Comparison of ENCODE assay signal across 8 cellular contexts in genomic region chr12:120439646-120440247, GRCh38. TPM values are rescaled to one million over a fixed set of nuclear protein-coding genes. Genes with fewer than 3 reads are reported as not detected.
DNase-seq lines count a peak whose midpoint lies in the region; ATAC-seq and TF ChIP-seq lines count a peak whose summit lies in the region.

No MANE protein-coding gene starts in this region.

- intact Hi-C loops in CD4-positive, alpha-beta memory T cell (cut with micrococcal nuclease) = loop anchor here (1.0 to 10.0 kb wide), 8 partner anchors 27 to 275 kb away; partner anchors contain the start of genes DYNLL1, POP5, RNF10 and RNU4-1
- intact Hi-C loops in OCI-LY7 (cut with micrococcal nuclease; ENCODE audit: unreplicated experiment) (loop anchor here (2.0 to 10.0 kb wide), 6 partner anchors 27 to 285 kb away; partner anchors contain the start of genes ACADS and DYNLL1), esophagus muscularis mucosa (cut with DNase I) (no loop called here)

- DNase-seq in CD4-positive, alpha-beta memory T cell = peak; percentile 67 to 85 (median 73)
- DNase-seq in HT1080 (ENCODE audit: low read depth) = peak; percentile 61
- DNase-seq in OCI-LY7 (ENCODE audit: low spot score) = peak; percentile 86
- peak; percentile 63 for DNase-seq in activated T-cell treated with anti-CD3 and anti-CD28 coated beads for 48 hours (ENCODE audit: low read depth)
- no peak for DNase-seq in esophagus muscularis mucosa (ENCODE audit: extremely low spot score)
- peak; percentile 12 for DNase-seq in stromal cell of bone marrow (ENCODE audit: low read depth)

- 24% methylated on average over 6 of the region's 6 CpGs for WGBS in esophagus muscularis mucosa

- H3K27me3 Mint-ChIP-seq in CD4-positive, alpha-beta memory T cell = no peaks in the 10 kb centered on the region

- TF ChIP-seq RAD21 in neural cell (conservative IDR thresholded peaks at IDR 0.05) = peak; percentile 51

- H3K27ac Mint-ChIP-seq in CD4-positive, alpha-beta memory T cell = peak overlapping the region in 5 of 7 donors; percentile 43 to 77 (median 72)

- H3F3A ChIP-seq in neural cell (ENCODE audit: insufficient read depth, low read length, poor library complexity, severe bottlenecking) = no peaks in the 10 kb centered on the region

- TF ChIP-seq EP300 in esophagus muscularis mucosa (IDR thresholded peaks at IDR 0.05) (no peak), neural cell (conservative IDR thresholded peaks at IDR 0.05; ENCODE audit: poor library complexity, severe bottlenecking) (no peak)

- peak overlapping the region in 7 of 8 donors; percentile 55 to 70 (median 63) for H3K4me3 Mint-ChIP-seq in CD4-positive, alpha-beta memory T cell

- H3K36me3 ChIP-seq in CD4-positive, alpha-beta memory T cell (ENCODE audit: insufficient read depth, low read length) = peaks cover 20% of the 10 kb centered on the region
- H3K36me3 ChIP-seq in OCI-LY7 (ENCODE audit: insufficient read depth, low read length) = peaks cover 53% of the 10 kb centered on the region
- H3K36me3 ChIP-seq in esophagus muscularis mucosa = peaks cover 5 to 51% (median 43%) of the 10 kb centered on the region in 4 donors
- H3K36me3 ChIP-seq in neural cell (ENCODE audit: insufficient read depth, low read length) = no peaks in the 10 kb centered on the region

- TF ChIP-seq POLR2A in esophagus muscularis mucosa (IDR thresholded peaks at IDR 0.05; ENCODE audit: low read depth) = no peak

- no peaks in the 10 kb centered on the region for H3K9me2 ChIP-seq in OCI-LY7 (ENCODE audit: insufficient read depth, low read length)
- H3K9me2 ChIP-seq in neural cell (ENCODE audit: insufficient read depth, low read length) = no peaks in the 10 kb centered on the region

- H3K79me2 ChIP-seq in OCI-LY7 (ENCODE audit: insufficient read depth, low read depth, low read length) (peaks cover 62% of the 10 kb centered on the region), neural cell (replicated peaks; ENCODE audit: insufficient read depth, low read length) (peaks cover 31% of the 10 kb centered on the region)

- H2AFZ ChIP-seq in OCI-LY7 (ENCODE audit: low read length) (no peak overlapping the region), neural cell (ENCODE audit: low read depth, low read length) (no peak overlapping the region)

- H4K20me1 ChIP-seq in OCI-LY7 (ENCODE audit: insufficient read depth, low read length) = peaks cover 11% of the 10 kb centered on the region
- H4K20me1 ChIP-seq in neural cell (ENCODE audit: insufficient read depth) = no peaks in the 10 kb centered on the region

- H3K36me3 Mint-ChIP-seq in CD4-positive, alpha-beta memory T cell = peaks cover 9 to 42% of the 10 kb centered on the region in 2 donors

- H3K4me1 Mint-ChIP-seq in CD4-positive, alpha-beta memory T cell = peaks cover 19 to 38% (median 28%) of the 10 kb centered on the region in 4 donors

- no peaks in the 10 kb centered on the region for H3K9me3 Mint-ChIP-seq in CD4-positive, alpha-beta memory T cell

- H3K9me3 ChIP-seq in CD4-positive, alpha-beta memory T cell (ENCODE audit: control insufficient read depth in 1 of 2, low read length in 2 of 2) = no peaks in the 10 kb centered on the region
- no peaks in the 10 kb centered on the region for H3K9me3 ChIP-seq in OCI-LY7 (ENCODE audit: low read length)
- H3K9me3 ChIP-seq in esophagus muscularis mucosa = no peaks in the 10 kb centered on the region
- no peaks in the 10 kb centered on the region for H3K9me3 ChIP-seq in neural cell (ENCODE audit: low read length)

- TF ChIP-seq CTCF in OCI-LY7 (conservative IDR thresholded peaks at IDR 0.05; ENCODE audit: low read length) (peak; percentile 88), esophagus muscularis mucosa (IDR thresholded peaks at IDR 0.05) (peak; percentile 21 to 66 (median 60)), neural cell (IDR thresholded peaks at IDR 0.05; ENCODE audit: poor library complexity, severe bottlenecking) (peak; percentile 62)

- CTCF ChIA-PET in CD4-positive, alpha-beta memory T cell (lab: Charles Lee; ENCODE audit: partially characterized antibody) = interaction anchor here (1.1 to 3.9 kb wide), 12 partner anchors 8 to 209 kb away, joined by 3 to 17 read pairs (median 8); partner anchors contain the start of genes DYNLL1 and SRSF9
- CTCF ChIA-PET in OCI-LY7 (lab: Charles Lee; ENCODE audit: unreplicated experiment) = no interaction called here

- no peak overlapping the region for H3K4me3 ChIP-seq in CD4-positive, alpha-beta memory T cell (ENCODE audit: low read length in 2 of 2)
- H3K4me3 ChIP-seq in OCI-LY7 (ENCODE audit: low read depth, low read length, poor library complexity, severe bottlenecking) = peak overlapping the region; percentile 91
- H3K4me3 ChIP-seq in esophagus muscularis mucosa = no peak overlapping the region
- peak overlapping the region; percentile 82 for H3K4me3 ChIP-seq in neural cell (ENCODE audit: low read length)

- peak overlapping the region; percentile 3 for H3K27ac ChIP-seq in CD4-positive, alpha-beta memory T cell (ENCODE audit: low read depth, low read length)
- H3K27ac ChIP-seq in OCI-LY7 (ENCODE audit: low read depth, low read length, poor library complexity, severe bottlenecking) (no peak overlapping the region), esophagus muscularis mucosa (replicated peaks in 1 of 4) (no peak overlapping the region), neural cell (ENCODE audit: low read length) (no peak overlapping the region)

- H3K9ac ChIP-seq in neural cell (ENCODE audit: low read length) = peak overlapping the region; percentile 9

- H3K4me2 ChIP-seq in OCI-LY7 (ENCODE audit: low read length) = peak overlapping the region; percentile 82
- H3K4me2 ChIP-seq in neural cell (ENCODE audit: low read length) = peak overlapping the region; percentile 84

- POLR2A ChIA-PET in CD4-positive, alpha-beta memory T cell (lab: Charles Lee; ENCODE audit: partially characterized antibody) = interaction anchor here (0.6 to 3.9 kb wide), 6 partner anchors 13 to 238 kb away, joined by 3 to 32 read pairs (median 3); partner anchors contain the start of genes RNU4-1, RNU4-2, RPLP0 and SRSF9
- POLR2A ChIA-PET in OCI-LY7 (lab: Charles Lee) = interaction anchor here (1.0 kb wide), 1 partner anchor 29 kb away, joined by 5 read pairs; no protein-coding TSS in a partner anchor

- H3K27me3 ChIP-seq in CD4-positive, alpha-beta memory T cell (ENCODE audit: insufficient read depth, low read length) = no peaks in the 10 kb centered on the region
- peaks cover 0 to 2% (median 0%) of the 10 kb centered on the region in 4 donors for H3K27me3 ChIP-seq in esophagus muscularis mucosa
- no peaks in the 10 kb centered on the region for H3K27me3 ChIP-seq in neural cell (ENCODE audit: insufficient read depth, low read depth, low read length)

- BruUV-seq in OCI-LY7 (replicated peaks; lab: Mats Ljungman, UMichigan) = no TSS peak

- peaks cover 26% of the 10 kb centered on the region for H3K4me1 ChIP-seq in CD4-positive, alpha-beta memory T cell (ENCODE audit: insufficient read depth, low read length)
- H3K4me1 ChIP-seq in OCI-LY7 (ENCODE audit: insufficient read depth, low read length, poor library complexity, severe bottlenecking) (peaks cover 30% of the 10 kb centered on the region), esophagus muscularis mucosa (peaks cover 16 to 25% (median 23%) of the 10 kb centered on the region in 4 donors)

- no peak for ATAC-seq in GM18909 (IDR thresholded peaks at IDR 0.05; ENCODE audit: poor library complexity, unreplicated experiment)

RNA-seq across cellular contexts. Expression of gene COX6A1, which starts 1.8 kb away (rescaled TPM):
- 100 to 1,000 TPM; 144 to 158 TPM for total RNA-seq in CD4-positive, alpha-beta memory T cell
- 1,000 to 10,000 TPM in 1 of 2 donors, 100 to 1,000 TPM in 1; 828 to 1,220 TPM for polyA plus RNA-seq in CD4-positive, alpha-beta memory T cell
- 740 and 780 TPM in 2 replicates for total RNA-seq in HT1080 (2014; rRNA removed; shearing (Covaris generic))
- 396 and 417 TPM in 2 replicates for polyA plus RNA-seq in HT1080 (2015; cell fraction: cytosol; rRNA removed)
- 331 and 351 TPM in 2 replicates for polyA plus RNA-seq in HT1080 (2015; cell fraction: nucleus; rRNA removed)
- total RNA-seq in OCI-LY7 (2014; rRNA removed; shearing (Covaris generic)) = 543 and 591 TPM in 2 replicates
- total RNA-seq in OCI-LY7 (2022) (449 and 453 TPM in 2 replicates), esophagus muscularis mucosa (100 to 1,000 TPM; 499 to 689 (median 548) TPM)
- 1,801 and 2,017 TPM in 2 replicates for polyA plus RNA-seq in neural cell
- 363 and 381 TPM in 2 replicates for polyA minus RNA-seq in neural cell

RNA-seq across cellular contexts. Expression of gene TRIAP1, which starts 6.4 kb away (rescaled TPM):
- total RNA-seq in CD4-positive, alpha-beta memory T cell = 10 to 100 TPM; 17.3 to 22.8 TPM
- polyA plus RNA-seq in CD4-positive, alpha-beta memory T cell = 10 to 100 TPM; 46.2 to 65.0 TPM
- total RNA-seq in HT1080 (2014; rRNA removed; shearing (Covaris generic)) = 44.0 and 48.3 TPM in 2 replicates
- polyA plus RNA-seq in HT1080 (2015; cell fraction: cytosol; rRNA removed) = 73.6 and 76.5 TPM in 2 replicates
- 30.9 and 32.5 TPM in 2 replicates for polyA plus RNA-seq in HT1080 (2015; cell fraction: nucleus; rRNA removed)
- 23.9 and 28.3 TPM in 2 replicates for total RNA-seq in OCI-LY7 (2014; rRNA removed; shearing (Covaris generic))
- 25.9 and 26.4 TPM in 2 replicates for total RNA-seq in OCI-LY7 (2022)
- total RNA-seq in esophagus muscularis mucosa = 10 to 100 TPM in 3 of 4 donors, 1 to 10 TPM in 1; 9.8 to 17.7 (median 10.7) TPM
- 40.7 and 45.1 TPM in 2 replicates for polyA plus RNA-seq in neural cell
- 21.9 and 22.6 TPM in 2 replicates for polyA minus RNA-seq in neural cell

RNA-seq across cellular contexts. Expression of gene GATC, which starts 6.5 kb away (rescaled TPM):
- total RNA-seq in CD4-positive, alpha-beta memory T cell = 10 to 100 TPM; 30.2 to 31.9 TPM
- polyA plus RNA-seq in CD4-positive, alpha-beta memory T cell = 10 to 100 TPM in 1 of 2 donors, 1 to 10 TPM in 1; 9.3 to 21.2 TPM
- 20.9 and 23.5 TPM in 2 replicates for total RNA-seq in HT1080 (2014; rRNA removed; shearing (Covaris generic))
- polyA plus RNA-seq in HT1080 (2015; cell fraction: cytosol; rRNA removed) = 12.9 and 14.7 TPM in 2 replicates
- polyA plus RNA-seq in HT1080 (2015; cell fraction: nucleus; rRNA removed) = 15.7 and 17.4 TPM in 2 replicates
- total RNA-seq in OCI-LY7 (2014; rRNA removed; shearing (Covaris generic)) = 36.1 and 37.6 TPM in 2 replicates
- total RNA-seq in OCI-LY7 (2022) (34.6 and 35.8 TPM in 2 replicates), esophagus muscularis mucosa (10 to 100 TPM; 18.5 to 24.0 (median 20.2) TPM)
- polyA plus RNA-seq in neural cell = 43.6 and 45.3 TPM in 2 replicates
- polyA minus RNA-seq in neural cell = 41.4 and 47.8 TPM in 2 replicates

RNA-seq across cellular contexts. Expression of gene SRSF9, which starts 29.8 kb away (rescaled TPM):
- total RNA-seq in CD4-positive, alpha-beta memory T cell = 100 to 1,000 TPM; 139 to 143 TPM
- polyA plus RNA-seq in CD4-positive, alpha-beta memory T cell = 100 to 1,000 TPM; 169 to 235 TPM
- total RNA-seq in HT1080 (2014; rRNA removed; shearing (Covaris generic)) = 251 and 280 TPM in 2 replicates
- polyA plus RNA-seq in HT1080 (2015; cell fraction: cytosol; rRNA removed) = 241 and 271 TPM in 2 replicates
- 173 and 196 TPM in 2 replicates for polyA plus RNA-seq in HT1080 (2015; cell fraction: nucleus; rRNA removed)
- 181 and 203 TPM in 2 replicates for total RNA-seq in OCI-LY7 (2014; rRNA removed; shearing (Covaris generic))
- 281 and 295 TPM in 2 replicates for total RNA-seq in OCI-LY7 (2022)
- total RNA-seq in esophagus muscularis mucosa = 10 to 100 TPM; 52.7 to 60.2 (median 54.7) TPM
- polyA plus RNA-seq in neural cell = 263 and 289 TPM in 2 replicates
- 112 and 127 TPM in 2 replicates for polyA minus RNA-seq in neural cell

RNA-seq across cellular contexts. Expression of gene DYNLL1, which starts 56.2 kb away (rescaled TPM):
- 100 to 1,000 TPM in 1 of 2 experiments, 10 to 100 TPM in 1; 97.5 to 108 TPM for total RNA-seq in CD4-positive, alpha-beta memory T cell
- polyA plus RNA-seq in CD4-positive, alpha-beta memory T cell = 100 to 1,000 TPM; 348 to 351 TPM
- 510 and 696 TPM in 2 replicates for total RNA-seq in HT1080 (2014; rRNA removed; shearing (Covaris generic))
- 382 and 458 TPM in 2 replicates for polyA plus RNA-seq in HT1080 (2015; cell fraction: cytosol; rRNA removed)
- 177 and 188 TPM in 2 replicates for polyA plus RNA-seq in HT1080 (2015; cell fraction: nucleus; rRNA removed)
- total RNA-seq in OCI-LY7 (2014; rRNA removed; shearing (Covaris generic)) = 354 and 400 TPM in 2 replicates
- total RNA-seq in OCI-LY7 (2022) (296 and 321 TPM in 2 replicates), esophagus muscularis mucosa (100 to 1,000 TPM; 229 to 289 (median 269) TPM)
- 404 and 466 TPM in 2 replicates for polyA plus RNA-seq in neural cell
- 126 and 149 TPM in 2 replicates for polyA minus RNA-seq in neural cell

Comparison
In these comparisons a context has a peak if more than half of its experiments do, and no peak if none do; other contexts are left out.
1. H3K4me3 ChIP-seq: peak in OCI-LY7 (single experiment) and neural cell (single experiment); none in CD4-positive, alpha-beta memory T cell (0 of 2) and esophagus muscularis mucosa (0 of 4).
2. Peak in every context shown above with its lines, with median percentiles within 50 percentile points of each other: CTCF ChIP-seq.